10 cellular contexts compared by ENCODE assay signal in the genomic region with DNA sequence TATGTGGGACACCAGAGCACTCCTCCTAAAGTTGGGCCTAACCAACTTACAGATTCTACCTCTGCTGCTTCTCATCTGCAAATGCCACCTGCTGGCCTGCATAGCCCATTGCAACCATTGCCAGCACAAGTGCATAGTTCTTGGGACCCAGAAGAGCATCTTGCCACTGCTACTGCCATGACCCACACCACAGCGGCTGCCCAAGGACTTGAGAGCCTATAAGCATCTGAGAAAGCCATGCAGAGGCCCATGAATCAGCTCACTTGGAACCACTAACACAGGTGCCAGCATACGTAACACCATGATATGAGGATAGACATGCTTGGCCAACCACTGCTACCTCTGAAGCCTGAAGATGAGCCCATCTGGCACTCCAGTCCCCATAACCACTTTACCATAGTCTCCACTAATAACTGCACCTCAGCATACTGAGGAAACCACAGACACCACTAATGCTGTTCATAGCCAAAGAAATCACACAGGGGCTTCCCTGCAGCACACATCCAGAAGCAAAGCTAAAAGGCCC.
DNase-seq lines count a peak whose midpoint lies in the region; ATAC-seq, FAIRE-seq and TF ChIP-seq lines count a peak whose summit lies in the region.
"Had no signal": no experiment of that assay in that cellular context is flagged by ENCODE, and none has a peak within 500 bp of the region (broad histone marks: within the 10 kb centered on the region; RNA-seq: fewer than 3 reads in every experiment).

No MANE protein-coding gene starts in this region.

- peak; percentile 92 for FAIRE-seq in GM18507 (lab: Jason Lieb, UNC)

- H3K27me3 Mint-ChIP-seq in GM23338 (ENCODE audit: insufficient read depth, low read depth, poor library complexity) (peaks cover 13% of the 10 kb centered on the region), HFFc6 (ENCODE audit: insufficient read depth) (no peaks in the 10 kb centered on the region; the same call in 1 of the 2 replicates)
- no peaks in the 10 kb centered on the region for H3K27me3 Mint-ChIP-seq in activated T-cell treated with anti-CD3 and anti-CD28 coated beads, Interleukin-2, amount 50 U/mL, for 4 hours (ENCODE audit: low read depth)

- peaks cover 69% of the 10 kb centered on the region for H3K79me2 ChIP-seq in GM23338 (replicated peaks; ENCODE audit: insufficient read depth)

- H3K4me1 Mint-ChIP-seq in GM23338 (peaks cover 29% of the 10 kb centered on the region), HFFc6 (ENCODE audit: low read depth) (no peaks in the 10 kb centered on the region)
- H3K4me1 Mint-ChIP-seq in activated T-cell treated with anti-CD3 and anti-CD28 coated beads, Interleukin-2, amount 50 U/mL, for 4 hours (ENCODE audit: low read depth) = no peaks in the 10 kb centered on the region
- H3K4me1 Mint-ChIP-seq: natural killer cell had no signal

- no peak for DNase-seq in GM18507 (ENCODE audit: extremely low spot score, insufficient read length, low read depth)
- peak; percentile 54 for DNase-seq in GM23338 (ENCODE audit: low spot score)
- peak; percentile 31 for DNase-seq in iPS-NIHi7 (ENCODE audit: extremely low spot score)
- DNase-seq in activated T-cell treated with anti-CD3 and anti-CD28 coated beads, Interleukin-2, amount 50 U/mL, for 4 hours = no peak
- no peak for DNase-seq in foreskin fibroblast
- DNase-seq in NCI-H2196 treated with DMSO at 0.1 percent for 48 hours (lab: John Stamatoyannopoulos, UW; ENCODE audit: unreplicated experiment) = no peak
- no peak for DNase-seq in HFFc6
- DNase-seq: natural killer cell had no signal

- H3K4me3 Mint-ChIP-seq in GM23338 (no peak overlapping the region), HFFc6 (no peak overlapping the region)
- no peak overlapping the region for H3K4me3 Mint-ChIP-seq in activated T-cell treated with anti-CD3 and anti-CD28 coated beads, Interleukin-2, amount 50 U/mL, for 4 hours
- H3K4me3 Mint-ChIP-seq: natural killer cell had no signal

- no peaks in the 10 kb centered on the region for H3F3A ChIP-seq in GM23338 (replicated peaks; ENCODE audit: low read depth)

- H4K20me1 ChIP-seq in GM23338 (replicated peaks; ENCODE audit: insufficient read depth) = peaks cover 5% of the 10 kb centered on the region; the same call in 1 of the 2 replicates

- no peak overlapping the region for H3K27ac ChIP-seq in GM23338 (ENCODE audit: low read depth)
- H3K27ac ChIP-seq: thoracic aorta had no signal

- no peaks in the 10 kb centered on the region for H3K9me2 ChIP-seq in GM23338 (ENCODE audit: insufficient read depth)

- H3K27me3 ChIP-seq in GM23338 (ENCODE audit: insufficient read depth) = no peaks in the 10 kb centered on the region

- H3K4me1 ChIP-seq in GM23338 (ENCODE audit: insufficient read depth) = peaks cover 21% of the 10 kb centered on the region

- H3K4me2 ChIP-seq in GM23338 = peak overlapping the region; percentile 64

- H3K27ac Mint-ChIP-seq in GM23338 = no peak overlapping the region
- no peak overlapping the region for H3K27ac Mint-ChIP-seq in HFFc6
- H3K27ac Mint-ChIP-seq: natural killer cell had no signal

- ATAC-seq in GM23338 (peak; percentile 62), HG03575 (IDR thresholded peaks at IDR 0.05; ENCODE audit: extremely low read depth, insufficient number of reproducible peaks, low FRiP score, unreplicated experiment) (peak; percentile 90)
- ATAC-seq in activated T-cell treated with anti-CD3 and anti-CD28 coated beads, Interleukin-2, amount 50 U/mL, for 4 hours = no peak
- ATAC-seq: natural killer cell had no signal

- peaks cover 15% of the 10 kb centered on the region for H3K9me3 Mint-ChIP-seq in GM23338
- H3K9me3 Mint-ChIP-seq in activated T-cell treated with anti-CD3 and anti-CD28 coated beads, Interleukin-2, amount 50 U/mL, for 4 hours = no peaks in the 10 kb centered on the region
- H3K9me3 Mint-ChIP-seq in HFFc6 = peaks cover 14% of the 10 kb centered on the region; the same call in 1 of the 2 replicates

- no peaks in the 10 kb centered on the region for H3K36me3 ChIP-seq in GM23338 (ENCODE audit: insufficient read depth)
- H3K36me3 ChIP-seq: thoracic aorta had no signal

- no peak overlapping the region for H3K4me3 ChIP-seq in GM23338
- no peak overlapping the region for H3K4me3 ChIP-seq in foreskin fibroblast (ENCODE audit: low read depth in 1 of 2, low read length in 2 of 2)
- H3K4me3 ChIP-seq: thoracic aorta had no signal

- H3K36me3 Mint-ChIP-seq in GM23338 (ENCODE audit: low read depth) (peaks cover 27% of the 10 kb centered on the region), HFFc6 (ENCODE audit: low read depth) (no peaks in the 10 kb centered on the region)
- no peaks in the 10 kb centered on the region for H3K36me3 Mint-ChIP-seq in activated T-cell treated with anti-CD3 and anti-CD28 coated beads, Interleukin-2, amount 50 U/mL, for 4 hours (ENCODE audit: insufficient read depth)
- H3K36me3 Mint-ChIP-seq: natural killer cell had no signal

- peak; percentile 44 to 54 for TF ChIP-seq CTCF in GM23338 (conservative IDR thresholded peaks at IDR 0.05; ENCODE audit: low read depth in 2 of 2)
- TF ChIP-seq CTCF in foreskin fibroblast (IDR thresholded peaks at IDR 0.05; ENCODE audit: low read depth, low read length) = no peak
- no peak for TF ChIP-seq CTCF in HFFc6 (IDR thresholded peaks at IDR 0.05)

- H2AFZ ChIP-seq in GM23338 = no peak overlapping the region

TF ChIP-seq in GM23338, 12 proteins besides CTCF, POLR2A, EP300 and RAD21 (continues in another document):
- TF ChIP-seq EZH2 (IDR thresholded peaks at IDR 0.05; ENCODE audit: low read depth, unreplicated experiment) (no peak), POLR2AphosphoS5 (IDR thresholded peaks at IDR 0.05; ENCODE audit: low read depth) (no peak), STAT1 (IDR thresholded peaks at IDR 0.05; ENCODE audit: unreplicated experiment) (no peak), ZNF331 (CRISPR knock-in tag; IDR thresholded peaks at IDR 0.05; ENCODE audit: low read depth) (no peak), JUNB (IDR thresholded peaks at IDR 0.05; ENCODE audit: unreplicated experiment) (no peak), CREB1 (CRISPR knock-in tag; IDR thresholded peaks at IDR 0.05; ENCODE audit: low read depth) (no peak), ZNF114 (CRISPR knock-in tag; IDR thresholded peaks at IDR 0.05) (no peak), EZH2phosphoT487 (IDR thresholded peaks at IDR 0.05; ENCODE audit: unreplicated experiment) (no peak), NANOG (IDR thresholded peaks at IDR 0.05; ENCODE audit: borderline replicate concordance) (no peak)
- TF ChIP-seq, protein P1, sequence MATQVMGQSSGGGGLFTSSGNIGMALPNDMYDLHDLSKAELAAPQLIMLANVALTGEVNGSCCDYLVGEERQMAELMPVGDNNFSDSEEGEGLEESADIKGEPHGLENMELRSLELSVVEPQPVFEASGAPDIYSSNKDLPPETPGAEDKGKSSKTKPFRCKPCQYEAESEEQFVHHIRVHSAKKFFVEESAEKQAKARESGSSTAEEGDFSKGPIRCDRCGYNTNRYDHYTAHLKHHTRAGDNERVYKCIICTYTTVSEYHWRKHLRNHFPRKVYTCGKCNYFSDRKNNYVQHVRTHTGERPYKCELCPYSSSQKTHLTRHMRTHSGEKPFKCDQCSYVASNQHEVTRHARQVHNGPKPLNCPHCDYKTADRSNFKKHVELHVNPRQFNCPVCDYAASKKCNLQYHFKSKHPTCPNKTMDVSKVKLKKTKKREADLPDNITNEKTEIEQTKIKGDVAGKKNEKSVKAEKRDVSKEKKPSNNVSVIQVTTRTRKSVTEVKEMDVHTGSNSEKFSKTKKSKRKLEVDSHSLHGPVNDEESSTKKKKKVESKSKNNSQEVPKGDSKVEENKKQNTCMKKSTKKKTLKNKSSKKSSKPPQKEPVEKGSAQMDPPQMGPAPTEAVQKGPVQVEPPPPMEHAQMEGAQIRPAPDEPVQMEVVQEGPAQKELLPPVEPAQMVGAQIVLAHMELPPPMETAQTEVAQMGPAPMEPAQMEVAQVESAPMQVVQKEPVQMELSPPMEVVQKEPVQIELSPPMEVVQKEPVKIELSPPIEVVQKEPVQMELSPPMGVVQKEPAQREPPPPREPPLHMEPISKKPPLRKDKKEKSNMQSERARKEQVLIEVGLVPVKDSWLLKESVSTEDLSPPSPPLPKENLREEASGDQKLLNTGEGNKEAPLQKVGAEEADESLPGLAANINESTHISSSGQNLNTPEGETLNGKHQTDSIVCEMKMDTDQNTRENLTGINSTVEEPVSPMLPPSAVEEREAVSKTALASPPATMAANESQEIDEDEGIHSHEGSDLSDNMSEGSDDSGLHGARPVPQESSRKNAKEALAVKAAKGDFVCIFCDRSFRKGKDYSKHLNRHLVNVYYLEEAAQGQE (IDR thresholded peaks at IDR 0.05; ENCODE audit: unreplicated experiment) = no peak
- TF ChIP-seq, protein P2, sequence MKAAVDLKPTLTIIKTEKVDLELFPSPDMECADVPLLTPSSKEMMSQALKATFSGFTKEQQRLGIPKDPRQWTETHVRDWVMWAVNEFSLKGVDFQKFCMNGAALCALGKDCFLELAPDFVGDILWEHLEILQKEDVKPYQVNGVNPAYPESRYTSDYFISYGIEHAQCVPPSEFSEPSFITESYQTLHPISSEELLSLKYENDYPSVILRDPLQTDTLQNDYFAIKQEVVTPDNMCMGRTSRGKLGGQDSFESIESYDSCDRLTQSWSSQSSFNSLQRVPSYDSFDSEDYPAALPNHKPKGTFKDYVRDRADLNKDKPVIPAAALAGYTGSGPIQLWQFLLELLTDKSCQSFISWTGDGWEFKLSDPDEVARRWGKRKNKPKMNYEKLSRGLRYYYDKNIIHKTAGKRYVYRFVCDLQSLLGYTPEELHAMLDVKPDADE (IDR thresholded peaks at IDR 0.05) = no peak

Comparison
In these comparisons a context has a peak if more than half of its experiments do, and no peak if none do; other contexts are left out.
1. DNase-seq: peak in GM23338 (single experiment) and iPS-NIHi7 (single experiment); none in GM18507 (single experiment), activated T-cell treated with anti-CD3 and anti-CD28 coated beads, Interleukin-2, amount 50 U/mL, for 4 hours (single experiment), foreskin fibroblast (0 of 2), NCI-H2196 treated with DMSO at 0.1 percent for 48 hours (single experiment) and HFFc6 (single experiment).
2. ATAC-seq: peak in GM23338 (single experiment) and HG03575 (single experiment); none in activated T-cell treated with anti-CD3 and anti-CD28 coated beads, Interleukin-2, amount 50 U/mL, for 4 hours (0 of 2).
3. CTCF ChIP-seq: peak in GM23338 (2 of 2); none in foreskin fibroblast (single experiment) and HFFc6 (single experiment).